In the genomic region with DNA sequence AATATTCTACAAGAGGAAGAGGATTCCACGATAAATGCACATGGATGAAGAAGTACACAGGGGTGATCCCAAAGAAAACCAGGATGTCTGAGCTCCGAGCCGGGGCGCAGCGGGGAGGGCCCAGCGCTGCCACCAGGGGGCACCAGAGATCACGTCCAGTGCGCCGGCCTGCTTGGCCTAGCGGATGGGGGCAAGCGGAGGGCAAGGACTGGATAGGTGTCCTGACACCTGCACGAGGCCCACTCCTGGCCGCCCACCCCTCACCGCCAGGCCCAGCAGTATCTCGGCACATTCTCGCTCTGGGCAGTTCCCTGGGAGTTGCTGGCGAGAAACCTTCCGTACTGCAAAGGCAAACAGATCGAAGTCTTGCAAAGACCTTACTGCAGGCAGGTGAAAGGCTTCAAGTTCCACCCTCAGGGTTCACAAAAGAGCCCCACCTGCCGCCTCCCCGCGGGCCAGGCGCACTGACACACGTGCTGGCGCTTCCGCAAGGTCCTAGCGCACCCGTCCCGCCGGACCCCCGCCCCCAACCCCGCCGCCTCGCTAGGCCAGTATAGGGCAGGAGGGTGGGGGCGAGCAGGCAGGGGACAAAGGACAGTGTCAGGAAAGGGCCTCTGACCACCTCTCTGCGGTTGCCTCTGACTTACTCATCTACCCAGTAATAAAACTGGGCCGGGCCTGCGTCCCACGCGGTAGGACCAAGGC, we compare ENCODE assay signal across 8 cellular contexts. TPM values are rescaled to one million over a fixed set of nuclear protein-coding genes. Genes with fewer than 3 reads are reported as not detected.
DNase-seq lines count a peak whose midpoint lies in the region; ATAC-seq, FAIRE-seq and TF ChIP-seq lines count a peak whose summit lies in the region.

No MANE protein-coding gene starts in this region.

- H3K9me3 ChIP-seq in DOHH2 (ENCODE audit: control insufficient read depth, insufficient read depth, low read length) (no peaks in the 10 kb centered on the region), K562 (replicated peaks; ENCODE audit: control insufficient read depth, insufficient read depth, low read depth, low read length) (no peaks in the 10 kb centered on the region), iPS-18a (ENCODE audit: control insufficient read depth, low read depth, low read length) (no peaks in the 10 kb centered on the region)

- DNase-seq in KG1 (lab: John Stamatoyannopoulos, UW) = peak; percentile 8
- peak; percentile 76 for DNase-seq in T-helper 9 cell
- DNase-seq in K562 (ENCODE audit: extremely low read depth in 1 of 4, low spot score in 3 of 4) = peak; percentile 77 to 84 (median 80)
- peak; percentile 73 for DNase-seq in stimulated activated CD4-positive, alpha-beta T cell treated with anti-CD3 and anti-CD28 coated beads, Interleukin-12 subunit alpha, Interleukin-12 subunit beta, amount 100 ng/mL, for 4 hours
- no peak for DNase-seq in DMS153 (lab: John Stamatoyannopoulos, UW)

- peak; percentile 76 for ATAC-seq in K562
- no peak for ATAC-seq in HG03432 (IDR thresholded peaks at IDR 0.05; ENCODE audit: unreplicated experiment)

- 34% methylated on average over 26 of the region's 40 CpGs for WGBS in K562 (ENCODE audit: insufficient coverage, low coverage, missing lambda C conversion rate)

- H3K27ac ChIP-seq in DOHH2 (ENCODE audit: low read depth, low read length) (no peak overlapping the region), K562 (ENCODE audit: extremely low read depth, low read depth, low read length) (no peak overlapping the region), iPS-18a (ENCODE audit: low read length) (no peak overlapping the region)

- peak; percentile 90 for FAIRE-seq in K562 (lab: Jason Lieb, UNC)

- intact Hi-C loops in K562 (cut with micrococcal nuclease) = loop anchor here (1.0 to 5.0 kb wide), 3 partner anchors 31 to 59 kb away; a partner anchor contains a TSS

- no TSS peak for BruUV-seq in K562 (replicated peaks; lab: Mats Ljungman, UMichigan)

- 0 out of 2 replicates have a peak overlapping the region, but pooled peaks have one; percentile 58 for H2AFZ ChIP-seq in K562 (ENCODE audit: low read depth, low read length)

- H3K9me1 ChIP-seq in K562 (ENCODE audit: control insufficient read depth, insufficient read depth, low read length) = no peaks in the 10 kb centered on the region

- TF ChIP-seq RAD21 in K562 (CRISPR knock-in tag; conservative IDR thresholded peaks at IDR 0.05 in 1 of 2, IDR thresholded peaks at IDR 0.05 in 1 of 2) = peak; percentile 91 to 97

- no peak overlapping the region for H3K4me2 ChIP-seq in DOHH2 (ENCODE audit: low read length)
- no peak overlapping the region for H3K4me2 ChIP-seq in K562 (ENCODE audit: insufficient read depth, low read length)

- peak; percentile 100 for TF ChIP-seq CTCF in DOHH2 (IDR thresholded peaks at IDR 0.05; ENCODE audit: low read depth, low read length, poor library complexity, severe bottlenecking)
- peak; percentile 89 to 96 (median 95) for TF ChIP-seq CTCF in K562 (IDR thresholded peaks at IDR 0.05 in 2 of 3, conservative IDR thresholded peaks at IDR 0.05 in 1 of 3; ENCODE audit: insufficient read depth in 2 of 3, low read depth in 1 of 3, low read length in 3 of 3)

- TF ChIP-seq POLR2A in K562 (conservative IDR thresholded peaks at IDR 0.05) = no peak

- H3K36me3 ChIP-seq in DOHH2 (ENCODE audit: control insufficient read depth, low read length) = no peaks in the 10 kb centered on the region
- no peaks in the 10 kb centered on the region for H3K36me3 ChIP-seq in K562 (ENCODE audit: control insufficient read depth, insufficient read depth, low read length)
- H3K36me3 ChIP-seq in iPS-18a (ENCODE audit: control insufficient read depth, low read depth, low read length) = no peaks in the 10 kb centered on the region

- H3K4me1 ChIP-seq in DOHH2 (ENCODE audit: control insufficient read depth, low read length) = peaks cover 37% of the 10 kb centered on the region
- H3K4me1 ChIP-seq in K562 (replicated peaks in 1 of 2; ENCODE audit: control insufficient read depth in 2 of 2, insufficient read depth in 2 of 2, low read length in 2 of 2) = peaks cover 13 to 56% of the 10 kb centered on the region in 2 experiments
- H3K4me1 ChIP-seq in iPS-18a (ENCODE audit: control insufficient read depth, low read depth, low read length) = peaks cover 7% of the 10 kb centered on the region

- H3K79me2 ChIP-seq in DOHH2 (ENCODE audit: control insufficient read depth, low read length) (no peaks in the 10 kb centered on the region), K562 (ENCODE audit: control insufficient read depth, insufficient read depth, low read length) (no peaks in the 10 kb centered on the region)

- H3K9me2 ChIP-seq in DOHH2 (replicated peaks; ENCODE audit: control insufficient read depth, low read length) = no peaks in the 10 kb centered on the region

- POLR2A ChIA-PET in K562 (lab: Yijun Ruan, JAX) = interaction anchor here (0.6 to 1.3 kb wide), 8 partner anchors 16 to 474 kb away, joined by 3 to 4 read pairs (median 4); a partner anchor contains a TSS

- H3K4me3 ChIP-seq in DOHH2 (ENCODE audit: low read length) (no peak overlapping the region), K562 (no peak overlapping the region), iPS-18a (ENCODE audit: low read length) (peak overlapping the region; percentile 32)

- H3K27me3 ChIP-seq in DOHH2 (ENCODE audit: control insufficient read depth, low read length) (peaks cover 47% of the 10 kb centered on the region), K562 (ENCODE audit: control insufficient read depth in 2 of 2, insufficient read depth in 2 of 2, low read length in 2 of 2) (no peaks in the 10 kb centered on the region; a peak in 1 of 5 replicates), iPS-18a (ENCODE audit: control insufficient read depth, insufficient read depth, low read length) (peaks cover 64% of the 10 kb centered on the region)

- no peak for TF ChIP-seq EP300 in K562 (IDR thresholded peaks at IDR 0.05; ENCODE audit: low read length)

- H3F3A ChIP-seq in DOHH2 (ENCODE audit: control insufficient read depth, insufficient read depth) = no peaks in the 10 kb centered on the region

- H4K20me1 ChIP-seq in DOHH2 (ENCODE audit: control insufficient read depth, insufficient read depth, low read depth, low read length) (no peaks in the 10 kb centered on the region), K562 (replicated peaks; ENCODE audit: control insufficient read depth, insufficient read depth, low read length) (no peaks in the 10 kb centered on the region)

- H3K9ac ChIP-seq in K562 (ENCODE audit: insufficient read depth in 1 of 2, low read depth in 2 of 2, low read length in 2 of 2) = no peak overlapping the region
- H3K9ac ChIP-seq in iPS-18a (ENCODE audit: low read length) = no peak overlapping the region

- in situ Hi-C loops in K562 (cut with MboI) = loop anchor here (5.0 kb wide), 1 partner anchor 33 kb away; no protein-coding TSS in a partner anchor

- CTCF ChIA-PET in K562 (lab: Yijun Ruan, JAX; ENCODE audit: low intra/inter-chr PET ratio) = interaction anchor here (0.6 to 6.3 kb wide), 10 partner anchors 21 to 144 kb away, joined by 3 to 87 read pairs (median 6); a partner anchor contains a TSS

RNA-seq across cellular contexts. Expression of a gene that starts 3.3 kb away (rescaled TPM):
- total RNA-seq in K562 (2011; cell fraction: chromatin; rRNA removed; ENCODE audit: low replicate concordance) = 1.5 TPM in 1 of 2 replicates, not detected in the other
- total RNA-seq in K562 (2011; cell fraction: nucleolus; rRNA removed) = 0.92 and 2.5 TPM in 2 replicates
- total RNA-seq in K562 (2011; cell fraction: nucleoplasm; rRNA removed) = not detected in 2 replicates
- 2.0 and 2.5 TPM in 2 replicates for total RNA-seq in K562 (2014; rRNA removed)
- total RNA-seq in K562 (2014; rRNA removed; fragmentation: Illumina TruSeq; extraction: Trizol) = not detected in 2 replicates
- total RNA-seq in K562 (2015; rRNA removed; fragmentation: Illumina TruSeq; extraction: Trizol) = not detected in 2 replicates
- 1.8 and 2.5 TPM in 2 replicates for total RNA-seq in K562 (2021)
- 0.19 TPM in 1 of 2 replicates, not detected in the other for polyA plus RNA-seq in K562 (2011; rRNA removed)
- polyA plus RNA-seq in K562 (2011; cell fraction: cytosol; rRNA removed) = 0.24 and 2.1 TPM in 2 replicates
- polyA plus RNA-seq in K562 (2011; cell fraction: nucleus; rRNA removed) = 2.7 and 5.3 TPM in 2 replicates
- 0.60 and 1.1 TPM in 2 replicates for polyA plus RNA-seq in K562 (2012)
- polyA plus RNA-seq in K562 (2014; fragmentation: Illumina TruSeq; extraction: Trizol) = not detected in 2 replicates
- polyA plus RNA-seq in K562 (2014; fragmentation: Nextera tagmentation; extraction: Ambion mirVana) = not detected
- 0.63 and 1.3 TPM in 2 replicates for polyA plus RNA-seq in K562 (2014; rRNA removed)
- polyA minus RNA-seq in K562 (2011; rRNA and poly(A)+ RNA removed) = not detected in 2 replicates
- 1.5 and 3.5 TPM in 2 replicates for polyA minus RNA-seq in K562 (2011; cell fraction: cytosol; rRNA and poly(A)+ RNA removed)
- polyA minus RNA-seq in K562 (2011; cell fraction: nucleus; rRNA and poly(A)+ RNA removed) = 3.4 and 3.7 TPM in 2 replicates

RNA-seq across cellular contexts. Expression of a gene that starts 28.1 kb away (rescaled TPM):
- total RNA-seq in K562 (2011; cell fraction: chromatin; rRNA removed; ENCODE audit: low replicate concordance) = 12.9 and 33.6 TPM in 2 replicates
- total RNA-seq in K562 (2011; cell fraction: nucleolus; rRNA removed) = 15.5 and 22.3 TPM in 2 replicates
- 11.8 and 13.5 TPM in 2 replicates for total RNA-seq in K562 (2011; cell fraction: nucleoplasm; rRNA removed)
- 6.9 and 7.1 TPM in 2 replicates for total RNA-seq in K562 (2014; rRNA removed)
- 3.4 and 4.1 TPM in 2 replicates for total RNA-seq in K562 (2014; rRNA removed; fragmentation: Illumina TruSeq; extraction: Trizol)
- total RNA-seq in K562 (2015; rRNA removed; fragmentation: Illumina TruSeq; extraction: Trizol) = 10.0 and 10.8 TPM in 2 replicates
- total RNA-seq in K562 (2021) = 11.2 and 11.6 TPM in 2 replicates
- 8.0 and 25.4 TPM in 2 replicates for polyA plus RNA-seq in K562 (2011; rRNA removed)
- 10.9 and 18.6 TPM in 2 replicates for polyA plus RNA-seq in K562 (2011; cell fraction: cytosol; rRNA removed)
- polyA plus RNA-seq in K562 (2011; cell fraction: nucleus; rRNA removed) = 111 and 184 TPM in 2 replicates
- polyA plus RNA-seq in K562 (2012) = 14.5 and 45.8 TPM in 2 replicates
- polyA plus RNA-seq in K562 (2014; fragmentation: Illumina TruSeq; extraction: Trizol) = 9.0 and 9.5 TPM in 2 replicates
- under 1 TPM; 0.37 to 0.59 TPM for polyA plus RNA-seq in K562 (2014; fragmentation: Nextera tagmentation; extraction: Ambion mirVana)
- polyA plus RNA-seq in K562 (2014; rRNA removed) = 12.3 and 13.2 TPM in 2 replicates
- polyA minus RNA-seq in K562 (2011; rRNA and poly(A)+ RNA removed) = 6.1 and 8.4 TPM in 2 replicates
- 5.0 and 9.4 TPM in 2 replicates for polyA minus RNA-seq in K562 (2011; cell fraction: cytosol; rRNA and poly(A)+ RNA removed)
- 17.9 and 45.7 TPM in 2 replicates for polyA minus RNA-seq in K562 (2011; cell fraction: nucleus; rRNA and poly(A)+ RNA removed)

RNA-seq across cellular contexts. Expression of a gene that starts 40.7 kb away (rescaled TPM):
- 0.25 and 1.3 TPM in 2 replicates for total RNA-seq in K562 (2011; cell fraction: chromatin; rRNA removed; ENCODE audit: low replicate concordance)
- total RNA-seq in K562 (2011; cell fraction: nucleolus; rRNA removed) = 0.66 and 1.8 TPM in 2 replicates
- total RNA-seq in K562 (2011; cell fraction: nucleoplasm; rRNA removed) = 0.15 and 1.8 TPM in 2 replicates
- total RNA-seq in K562 (2014; rRNA removed) (0.08 and 0.09 TPM in 2 replicates), K562 (2014; rRNA removed; fragmentation: Illumina TruSeq; extraction: Trizol) (0.22 TPM in 1 of 2 replicates, not detected in the other), K562 (2015; rRNA removed; fragmentation: Illumina TruSeq; extraction: Trizol) (0.08 TPM in 1 of 2 replicates, not detected in the other), K562 (2021) (0.20 and 0.47 TPM in 2 replicates)
- polyA plus RNA-seq in K562 (2011; rRNA removed) (0.28 and 0.74 TPM in 2 replicates), K562 (2014; fragmentation: Illumina TruSeq; extraction: Trizol) (0.16 and 0.33 TPM in 2 replicates), K562 (2014; fragmentation: Nextera tagmentation; extraction: Ambion mirVana) (under 1 TPM in 1 of 2 experiments, not detected in 1; 0.03 TPM), K562 (2014; rRNA removed) (0.04 and 0.07 TPM in 2 replicates)
- 0.25 and 2.2 TPM in 2 replicates for polyA plus RNA-seq in K562 (2011; cell fraction: cytosol; rRNA removed)
- polyA plus RNA-seq in K562 (2011; cell fraction: nucleus; rRNA removed) = 0.18 and 2.1 TPM in 2 replicates
- 0.17 and 0.33 TPM in 2 replicates for polyA plus RNA-seq in K562 (2012)
- polyA minus RNA-seq in K562 (2011; rRNA and poly(A)+ RNA removed) = 0.15 and 0.25 TPM in 2 replicates
- polyA minus RNA-seq in K562 (2011; cell fraction: cytosol; rRNA and poly(A)+ RNA removed) = 1.1 TPM in 1 of 2 replicates, not detected in the other
- 0.33 and 2.3 TPM in 2 replicates for polyA minus RNA-seq in K562 (2011; cell fraction: nucleus; rRNA and poly(A)+ RNA removed)

RNA-seq across cellular contexts. Expression of a gene that starts 43.9 kb away (rescaled TPM):
- total RNA-seq in K562 (2011; cell fraction: chromatin; rRNA removed; ENCODE audit: low replicate concordance) = 19.1 and 21.1 TPM in 2 replicates
- 18.6 and 23.8 TPM in 2 replicates for total RNA-seq in K562 (2011; cell fraction: nucleolus; rRNA removed)
- 30.2 and 44.3 TPM in 2 replicates for total RNA-seq in K562 (2011; cell fraction: nucleoplasm; rRNA removed)
- total RNA-seq in K562 (2014; rRNA removed) = 27.1 and 27.8 TPM in 2 replicates
- 29.1 and 30.4 TPM in 2 replicates for total RNA-seq in K562 (2014; rRNA removed; fragmentation: Illumina TruSeq; extraction: Trizol)
- 29.4 and 32.1 TPM in 2 replicates for total RNA-seq in K562 (2015; rRNA removed; fragmentation: Illumina TruSeq; extraction: Trizol)
- total RNA-seq in K562 (2021) = 37.4 and 43.1 TPM in 2 replicates
- 26.7 and 27.9 TPM in 2 replicates for polyA plus RNA-seq in K562 (2011; rRNA removed)
- polyA plus RNA-seq in K562 (2011; cell fraction: cytosol; rRNA removed) = 12.9 and 15.5 TPM in 2 replicates
- 17.8 and 18.7 TPM in 2 replicates for polyA plus RNA-seq in K562 (2011; cell fraction: nucleus; rRNA removed)
- 20.1 and 23.2 TPM in 2 replicates for polyA plus RNA-seq in K562 (2012)
- polyA plus RNA-seq in K562 (2014; fragmentation: Illumina TruSeq; extraction: Trizol) = 20.3 and 25.5 TPM in 2 replicates
- polyA plus RNA-seq in K562 (2014; fragmentation: Nextera tagmentation; extraction: Ambion mirVana) = 10 to 100 TPM; 11.8 to 12.3 TPM
- 27.2 and 28.2 TPM in 2 replicates for polyA plus RNA-seq in K562 (2014; rRNA removed)
- 18.1 and 20.4 TPM in 2 replicates for polyA minus RNA-seq in K562 (2011; rRNA and poly(A)+ RNA removed)
- polyA minus RNA-seq in K562 (2011; cell fraction: cytosol; rRNA and poly(A)+ RNA removed) = 15.7 TPM in 2 replicates
- polyA minus RNA-seq in K562 (2011; cell fraction: nucleus; rRNA and poly(A)+ RNA removed) = 6.6 and 16.3 TPM in 2 replicates
